In the genomic region with DNA sequence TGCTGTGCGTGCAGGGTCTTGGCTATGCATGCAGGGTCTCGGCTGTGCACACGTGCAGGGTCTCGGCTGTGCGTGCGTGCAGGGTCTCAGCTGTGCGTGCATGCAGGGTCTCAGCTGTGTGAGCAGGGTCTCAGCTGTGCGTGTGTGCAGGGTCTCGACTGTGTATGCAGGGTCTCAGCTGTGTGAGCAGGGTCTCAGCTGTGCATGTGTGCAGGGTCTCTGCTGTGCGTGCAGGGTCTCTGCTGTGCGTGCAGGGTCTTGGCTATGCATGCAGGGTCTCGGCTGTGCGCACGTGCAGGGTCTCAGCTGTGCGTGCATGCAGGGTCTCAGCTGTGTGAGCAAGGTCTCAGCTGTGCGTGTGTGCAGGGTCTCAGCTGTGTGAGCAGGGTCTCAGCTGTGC, we compare ENCODE assay signal across 20 cellular contexts. TPM values are rescaled to one million over a fixed set of nuclear protein-coding genes. Genes with fewer than 3 reads are reported as not detected.
"Had no signal": no experiment of that assay in that cellular context is flagged by ENCODE, and none has a peak within 500 bp of the region (broad histone marks: within the 10 kb centered on the region; RNA-seq: fewer than 3 reads in every experiment).

No MANE protein-coding gene starts in this region.

- H3K9me3 Mint-ChIP-seq: effector memory CD8-positive, alpha-beta T cell; naive thymus-derived CD8-positive, alpha-beta T cell; type B pancreatic cell had no signal

- H3K27me3 Mint-ChIP-seq: type B pancreatic cell had no signal

- H3K4me1 ChIP-seq: uterus had no signal

- H3K36me3 Mint-ChIP-seq: naive thymus-derived CD8-positive, alpha-beta T cell had no signal

- H3K4me3 Mint-ChIP-seq: effector memory CD8-positive, alpha-beta T cell; naive thymus-derived CD8-positive, alpha-beta T cell; type B pancreatic cell had no signal

- H3K27ac ChIP-seq: pancreas, uterus had no signal

- H3K4me3 ChIP-seq: esophagus squamous epithelium, gastroesophageal sphincter, hepatocyte, mucosa of descending colon, pancreas, smooth muscle cell, uterus had no signal

- H3K36me3 ChIP-seq: esophagus squamous epithelium, uterus had no signal

- H3K4me2 ChIP-seq: hepatocyte, smooth muscle cell had no signal

- H3K27ac Mint-ChIP-seq: effector memory CD8-positive, alpha-beta T cell; naive thymus-derived CD8-positive, alpha-beta T cell; progenitor cell of endocrine pancreas; type B pancreatic cell had no signal

- DNase-seq: cortex of kidney; effector memory CD8-positive, alpha-beta T cell; esophagus squamous epithelium; foreskin fibroblast; kidney glomerular epithelial cell; mammary epithelial cell; nucleus accumbens; stimulated activated CD4-positive, alpha-beta T cell treated with anti-CD3 and anti-CD28 coated beads, Interleukin-2, amount 100 ng/mL, for 48 hours; stimulated activated naive CD4-positive, alpha-beta T cell treated with Interleukin-2 at 50 U/mL for 16 hours; uterus had no signal

- H3K27me3 ChIP-seq: esophagus squamous epithelium, gastroesophageal sphincter, hepatocyte, pancreas, uterus had no signal

- H3K9me3 ChIP-seq: esophagus squamous epithelium, gastroesophageal sphincter, mucosa of descending colon, pancreas, uterus had no signal

- H3K79me2 ChIP-seq: hepatocyte had no signal

- FAIRE-seq: pancreas had no signal

- ATAC-seq: effector memory CD8-positive, alpha-beta T cell; gastroesophageal sphincter; left lobe of liver; naive thymus-derived CD8-positive, alpha-beta T cell; pancreas had no signal

- H2AFZ ChIP-seq: hepatocyte had no signal

RNA-seq across cellular contexts. Expression of a gene that starts 42.5 kb away (rescaled TPM):
- polyA plus RNA-seq: neural cell had no signal
